Comparison of ENCODE assay signal across 8 cellular contexts in the genomic region with DNA sequence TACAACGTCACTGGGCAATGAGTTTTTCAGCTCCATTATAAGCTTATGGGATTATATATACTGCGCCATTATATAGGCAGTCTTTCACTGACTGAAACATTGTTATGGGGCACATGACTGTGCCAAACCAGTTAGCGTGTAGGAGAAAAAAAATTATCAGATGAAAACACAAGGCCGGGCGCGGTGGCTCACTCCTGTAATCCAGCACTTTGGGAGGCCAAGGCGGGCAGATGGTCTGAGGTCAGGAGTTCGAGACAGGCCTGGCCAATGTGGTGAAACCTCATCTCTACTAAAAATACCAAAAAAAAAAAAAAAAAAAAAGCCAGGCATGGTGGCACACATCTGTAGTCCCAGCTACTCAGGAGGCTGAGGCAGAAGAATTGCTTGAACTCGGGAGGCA. TPM values are rescaled to one million over a fixed set of nuclear protein-coding genes. Genes with fewer than 3 reads are reported as not detected.
DNase-seq lines count a peak whose midpoint lies in the region; ATAC-seq and TF ChIP-seq lines count a peak whose summit lies in the region.
"Not testable (repeated sequence)": the region's sequence is repeated elsewhere in the genome, so short reads cannot be mapped to it uniquely, and the experiment has no call there.

No MANE protein-coding gene starts in this region.

- WGBS in hepatocyte (ENCODE audit: low lambda C conversion rate, missing lambda C conversion rate): 78% methylated on average over 9 of the region's 9 CpGs

- H3K79me2 ChIP-seq in DND-41 (ENCODE audit: insufficient read depth, low read length); hepatocyte: not testable (repeated sequence)

- not testable (repeated sequence) for H3K27me3 Mint-ChIP-seq in T-helper 17 cell; activated CD4-positive, alpha-beta memory T cell treated with anti-CD3 and anti-CD28 coated beads for 36 hours; activated T-cell treated with anti-CD3 and anti-CD28 coated beads, Interleukin-2, amount 50 U/mL, for 72 hours (ENCODE audit: low read depth); activated naive CD8-positive, alpha-beta T cell treated with anti-CD3 and anti-CD28 coated beads for 36 hours; stimulated activated naive CD8-positive, alpha-beta T cell treated with anti-CD3 and anti-CD28 coated beads, Interleukin-15, Interleukin-2, amounts not matched to agents 100 ng/mL and 50 ng/mL, for 24 hours

- peaks cover 17% of the 10 kb centered on the region for H3K4me1 Mint-ChIP-seq in T-helper 17 cell
- peaks cover 15% of the 10 kb centered on the region for H3K4me1 Mint-ChIP-seq in activated CD4-positive, alpha-beta memory T cell treated with anti-CD3 and anti-CD28 coated beads for 36 hours (ENCODE audit: low read depth)
- peaks cover 27% of the 10 kb centered on the region for H3K4me1 Mint-ChIP-seq in activated T-cell treated with anti-CD3 and anti-CD28 coated beads, Interleukin-2, amount 50 U/mL, for 72 hours (ENCODE audit: low read depth)
- H3K4me1 Mint-ChIP-seq in activated naive CD8-positive, alpha-beta T cell treated with anti-CD3 and anti-CD28 coated beads for 36 hours: peaks cover 19% of the 10 kb centered on the region
- peaks cover 18% of the 10 kb centered on the region for H3K4me1 Mint-ChIP-seq in stimulated activated naive CD8-positive, alpha-beta T cell treated with anti-CD3 and anti-CD28 coated beads, Interleukin-15, Interleukin-2, amounts not matched to agents 100 ng/mL and 50 ng/mL, for 24 hours (ENCODE audit: low read depth)

- peak; percentile 13; the same call in 2 of the 3 replicates for ATAC-seq in DND-41 (ENCODE audit: insufficient read depth, low read depth)
- not testable (repeated sequence) for ATAC-seq in T-helper 17 cell; activated T-cell treated with anti-CD3 and anti-CD28 coated beads, Interleukin-2, amount 50 U/mL, for 72 hours (replicated peaks in 1 of 2)

- TF ChIP-seq CTCF in DND-41 (IDR thresholded peaks at IDR 0.05; ENCODE audit: borderline replicate concordance, extremely low read depth, low read length, poor library complexity, severe bottlenecking); hepatocyte (IDR thresholded peaks at IDR 0.05; ENCODE audit: poor library complexity): not testable (repeated sequence)

- H4K20me1 ChIP-seq in BLaER1 treated with 17β-estradiol and CSF1 and Interleukin-3, amounts not matched to agents 10 nM and 100 nM; DND-41 (ENCODE audit: insufficient read depth, low read length); hepatocyte (ENCODE audit: insufficient read depth, poor library complexity, severe bottlenecking): not testable (repeated sequence)

- not testable (repeated sequence) for H3K9me2 ChIP-seq in hepatocyte (replicated peaks; ENCODE audit: insufficient read depth)

- CTCF ChIA-PET in activated CD4-positive, alpha-beta memory T cell treated with anti-CD3 and anti-CD28 coated beads for 36 hours (lab: Charles Lee): interaction anchor here (1.0 to 1.1 kb wide), 2 partner anchors 30 to 58 kb away, joined by 3 to 8 read pairs; a partner anchor contains a TSS

- H3K27ac ChIP-seq in BLaER1 treated with 17β-estradiol and CSF1 and Interleukin-3, amounts not matched to agents 10 nM and 100 nM: peak overlapping the region in 7 of 11 experiments; percentile 9 to 57 (median 21); a peak in 7 of 22 replicates
- peak overlapping the region; percentile 90 for H3K27ac ChIP-seq in DND-41 (ENCODE audit: low read length)
- peak overlapping the region; percentile 92 for H3K27ac ChIP-seq in hepatocyte

- intact Hi-C loops in activated CD4-positive, alpha-beta memory T cell treated with anti-CD3 and anti-CD28 coated beads for 36 hours (cut with micrococcal nuclease): loop anchor here (1.0 kb wide), 3 partner anchors 24 to 130 kb away; a partner anchor contains a TSS

- H3K4me2 ChIP-seq in BLaER1 treated with 17β-estradiol and CSF1 and Interleukin-3, amounts not matched to agents 10 nM and 100 nM: peak overlapping the region in 9 of 11 experiments; percentile 1 to 55 (median 41); a peak in 14 of 22 replicates
- peak overlapping the region; percentile 10; the same call in 1 of the 2 replicates for H3K4me2 ChIP-seq in DND-41 (ENCODE audit: insufficient read depth, low read length)
- H3K4me2 ChIP-seq in hepatocyte: not testable (repeated sequence)

- peak overlapping the region; percentile 5 for H3K4me3 Mint-ChIP-seq in T-helper 17 cell
- not testable (repeated sequence) for H3K4me3 Mint-ChIP-seq in activated CD4-positive, alpha-beta memory T cell treated with anti-CD3 and anti-CD28 coated beads for 36 hours; activated naive CD8-positive, alpha-beta T cell treated with anti-CD3 and anti-CD28 coated beads for 36 hours; stimulated activated naive CD8-positive, alpha-beta T cell treated with anti-CD3 and anti-CD28 coated beads, Interleukin-15, Interleukin-2, amounts not matched to agents 100 ng/mL and 50 ng/mL, for 24 hours
- H3K4me3 Mint-ChIP-seq in activated T-cell treated with anti-CD3 and anti-CD28 coated beads, Interleukin-2, amount 50 U/mL, for 72 hours: peak overlapping the region; percentile 17 to 62

- POLR2A ChIA-PET in activated CD4-positive, alpha-beta memory T cell treated with anti-CD3 and anti-CD28 coated beads for 36 hours (lab: Charles Lee): interaction anchor here (1.2 to 2.0 kb wide), 3 partner anchors 9 to 28 kb away, joined by 3 to 9 read pairs (median 3); a partner anchor contains a TSS

- H3K9ac ChIP-seq in BLaER1 treated with 17β-estradiol and CSF1 and Interleukin-3, amounts not matched to agents 10 nM and 100 nM: not testable (repeated sequence)
- H3K9ac ChIP-seq in DND-41 (ENCODE audit: low read depth, low read length): peak overlapping the region; percentile 48; the same call in 1 of the 2 replicates

- peak overlapping the region; percentile 66; the same call in 1 of the 2 replicates for H2AFZ ChIP-seq in DND-41 (ENCODE audit: low read depth, low read length)
- H2AFZ ChIP-seq in hepatocyte: not testable (repeated sequence)

- not testable (repeated sequence) for H3K36me3 Mint-ChIP-seq in T-helper 17 cell (ENCODE audit: low read depth)
- peaks cover 54% of the 10 kb centered on the region for H3K36me3 Mint-ChIP-seq in activated CD4-positive, alpha-beta memory T cell treated with anti-CD3 and anti-CD28 coated beads for 36 hours
- peaks cover 16 to 34% of the 10 kb centered on the region in 2 donors for H3K36me3 Mint-ChIP-seq in activated T-cell treated with anti-CD3 and anti-CD28 coated beads, Interleukin-2, amount 50 U/mL, for 72 hours (ENCODE audit: insufficient read depth in 2 of 2)
- peaks cover 38% of the 10 kb centered on the region for H3K36me3 Mint-ChIP-seq in activated naive CD8-positive, alpha-beta T cell treated with anti-CD3 and anti-CD28 coated beads for 36 hours
- peaks cover 80% of the 10 kb centered on the region for H3K36me3 Mint-ChIP-seq in stimulated activated naive CD8-positive, alpha-beta T cell treated with anti-CD3 and anti-CD28 coated beads, Interleukin-15, Interleukin-2, amounts not matched to agents 100 ng/mL and 50 ng/mL, for 24 hours (ENCODE audit: low read depth)

- H3K9me3 ChIP-seq in BLaER1 treated with 17β-estradiol and CSF1 and Interleukin-3, amounts not matched to agents 10 nM and 100 nM (replicated peaks in 1 of 11); DND-41 (ENCODE audit: insufficient read depth, low read length, severe bottlenecking); T-helper 17 cell (ENCODE audit: control insufficient read depth, low read length, poor library complexity, severe bottlenecking); hepatocyte (ENCODE audit: low read depth): not testable (repeated sequence)

- H3K27me3 ChIP-seq in BLaER1 treated with 17β-estradiol and CSF1 and Interleukin-3, amounts not matched to agents 10 nM and 100 nM; DND-41 (ENCODE audit: insufficient read depth, low read length, poor library complexity); hepatocyte: not testable (repeated sequence)

- H3K27ac Mint-ChIP-seq in T-helper 17 cell: peak overlapping the region; percentile 90
- peak overlapping the region; percentile 72 for H3K27ac Mint-ChIP-seq in activated CD4-positive, alpha-beta memory T cell treated with anti-CD3 and anti-CD28 coated beads for 36 hours
- peak overlapping the region; percentile 78 for H3K27ac Mint-ChIP-seq in activated T-cell treated with anti-CD3 and anti-CD28 coated beads, Interleukin-2, amount 50 U/mL, for 72 hours
- H3K27ac Mint-ChIP-seq in activated naive CD8-positive, alpha-beta T cell treated with anti-CD3 and anti-CD28 coated beads for 36 hours: peak overlapping the region; percentile 86
- H3K27ac Mint-ChIP-seq in stimulated activated naive CD8-positive, alpha-beta T cell treated with anti-CD3 and anti-CD28 coated beads, Interleukin-15, Interleukin-2, amounts not matched to agents 100 ng/mL and 50 ng/mL, for 24 hours: peak overlapping the region; percentile 87

- peaks cover 0 to 21% (median 15%) of the 10 kb centered on the region in 10 experiments; a peak in 16 of 20 replicates for H3K4me1 ChIP-seq in BLaER1 treated with 17β-estradiol and CSF1 and Interleukin-3, amounts not matched to agents 10 nM and 100 nM
- H3K4me1 ChIP-seq in DND-41 (ENCODE audit: insufficient read depth, low read length): peaks cover 44% of the 10 kb centered on the region
- H3K4me1 ChIP-seq in hepatocyte (ENCODE audit: insufficient read depth): peaks cover 15% of the 10 kb centered on the region

- H3K36me3 ChIP-seq in BLaER1 treated with 17β-estradiol and CSF1 and Interleukin-3, amounts not matched to agents 10 nM and 100 nM: peaks cover 0 to 39% (median 11%) of the 10 kb centered on the region in 11 experiments; a peak in 12 of 22 replicates
- H3K36me3 ChIP-seq in DND-41 (ENCODE audit: insufficient read depth, low read length): peaks cover 14% of the 10 kb centered on the region; the same call in 1 of the 2 replicates
- not testable (repeated sequence) for H3K36me3 ChIP-seq in hepatocyte (replicated peaks; ENCODE audit: insufficient read depth, low read depth)

- peak; percentile 54 for DNase-seq in DND-41
- DNase-seq in T-helper 17 cell; activated CD4-positive, alpha-beta memory T cell treated with anti-CD3 and anti-CD28 coated beads for 36 hours; activated T-cell treated with anti-CD3 and anti-CD28 coated beads, Interleukin-2, amount 50 U/mL, for 72 hours; activated naive CD8-positive, alpha-beta T cell treated with anti-CD3 and anti-CD28 coated beads for 36 hours; hepatocyte (ENCODE audit: low spot score): not testable (repeated sequence)

- H3K9me3 Mint-ChIP-seq in activated CD4-positive, alpha-beta memory T cell treated with anti-CD3 and anti-CD28 coated beads for 36 hours; activated T-cell treated with anti-CD3 and anti-CD28 coated beads, Interleukin-2, amount 50 U/mL, for 72 hours; activated naive CD8-positive, alpha-beta T cell treated with anti-CD3 and anti-CD28 coated beads for 36 hours; stimulated activated naive CD8-positive, alpha-beta T cell treated with anti-CD3 and anti-CD28 coated beads, Interleukin-15, Interleukin-2, amounts not matched to agents 100 ng/mL and 50 ng/mL, for 24 hours: not testable (repeated sequence)

- not testable (repeated sequence) for H3K4me3 ChIP-seq in BLaER1 treated with 17β-estradiol and CSF1 and Interleukin-3, amounts not matched to agents 10 nM and 100 nM; DND-41 (ENCODE audit: low read depth in 1 of 2, low read length in 2 of 2); hepatocyte

RNA-seq across cellular contexts. Expression of a gene that starts 25.0 kb away (rescaled TPM):
- total RNA-seq in T-helper 17 cell (1 to 10 TPM in 1 of 2 donors, under 1 TPM in 1; 0.60 to 2.5 TPM), hepatocyte (15.1 and 16.9 TPM in 2 replicates)
- 100 to 1,000 TPM; 281 to 287 TPM for total RNA-seq in activated CD4-positive, alpha-beta memory T cell treated with anti-CD3 and anti-CD28 coated beads for 36 hours
- total RNA-seq in activated T-cell treated with anti-CD3 and anti-CD28 coated beads, Interleukin-2, amount 50 U/mL, for 72 hours: 100 to 1,000 TPM; 163 to 236 TPM
- total RNA-seq in activated naive CD8-positive, alpha-beta T cell treated with anti-CD3 and anti-CD28 coated beads for 36 hours: 100 to 1,000 TPM; 364 to 369 TPM
- 39.8 and 49.1 TPM in 2 replicates for polyA plus RNA-seq in hepatocyte

RNA-seq across cellular contexts. Expression of a gene that starts 30.0 kb away (rescaled TPM):
- total RNA-seq in T-helper 17 cell (10 to 100 TPM; 57.4 to 69.3 TPM), hepatocyte (42.5 and 44.5 TPM in 2 replicates)
- 10 to 100 TPM; 59.1 to 61.2 TPM for total RNA-seq in activated CD4-positive, alpha-beta memory T cell treated with anti-CD3 and anti-CD28 coated beads for 36 hours
- 10 to 100 TPM; 62.0 to 65.1 TPM for total RNA-seq in activated T-cell treated with anti-CD3 and anti-CD28 coated beads, Interleukin-2, amount 50 U/mL, for 72 hours
- total RNA-seq in activated naive CD8-positive, alpha-beta T cell treated with anti-CD3 and anti-CD28 coated beads for 36 hours: 10 to 100 TPM; 61.7 to 75.2 TPM
- polyA plus RNA-seq in hepatocyte: 41.0 and 41.6 TPM in 2 replicates

Comparison
In these comparisons a context has a peak if more than half of its experiments do, and no peak if none do; other contexts are left out.
1. H3K27ac ChIP-seq: peak in every context shown above with its lines; median percentile 92 in hepatocyte; 90 in DND-41; 21 in BLaER1 treated with 17β-estradiol and CSF1 and Interleukin-3, amounts not matched to agents 10 nM and 100 nM.